In genomic region chr15:90876046-90876445, GRCh38 we compare ENCODE assay signal across 28 cellular contexts. TPM values are rescaled to one million over a fixed set of nuclear protein-coding genes. Genes with fewer than 3 reads are reported as not detected.
DNase-seq lines count a peak whose midpoint lies in the region; ATAC-seq, FAIRE-seq and TF ChIP-seq lines count a peak whose summit lies in the region.
"Had no signal": no experiment of that assay in that cellular context is flagged by ENCODE, and none has a peak within 500 bp of the region (broad histone marks: within the 10 kb centered on the region; RNA-seq: fewer than 3 reads in every experiment).

No MANE protein-coding gene starts in this region.

- peaks cover 59% of the 10 kb centered on the region for H3K36me3 ChIP-seq in right atrium auricular region
- peaks cover 7 to 43% of the 10 kb centered on the region in 2 experiments; a peak in 4 of 5 replicates for H3K36me3 ChIP-seq in HepG2 (replicated peaks in 1 of 2; ENCODE audit: control insufficient read depth in 1 of 2, insufficient read depth in 2 of 2, low read length in 2 of 2)
- H3K36me3 ChIP-seq in subcutaneous abdominal adipose tissue (ENCODE audit: control insufficient read depth in 5 of 5, insufficient read depth in 5 of 5, low read length in 5 of 5), result peaks cover 0 to 59% (median 57%) of the 10 kb centered on the region in 5 donors

- no peaks in the 10 kb centered on the region for H3K27me3 ChIP-seq in right atrium auricular region
- H3K27me3 ChIP-seq in HepG2 (ENCODE audit: control insufficient read depth in 1 of 2, insufficient read depth in 2 of 2, low read length in 2 of 2), result no peaks in the 10 kb centered on the region; a peak in 2 of 5 replicates
- no peaks in the 10 kb centered on the region for H3K27me3 ChIP-seq in subcutaneous abdominal adipose tissue (ENCODE audit: control insufficient read depth in 5 of 5, insufficient read depth in 4 of 5, low read length in 5 of 5)
- H3K27me3 ChIP-seq: BLaER1, cardiac muscle cell, transverse colon had no signal

- H3K79me2 ChIP-seq in HepG2 (ENCODE audit: insufficient read depth, low read length), result peaks cover 10% of the 10 kb centered on the region
- H3K79me2 ChIP-seq: parathyroid adenoma had no signal

- DNase-seq in Right ventricle myocardium inferior (ENCODE audit: missing footprints) (peak; percentile 34), right atrium auricular region (ENCODE audit: low spot score) (no peak), HepG2 (ENCODE audit: low spot score) (no peak), NOMO-1 treated with dmso at 0.1 percent for 144 hours (lab: John Stamatoyannopoulos, UW; ENCODE audit: unreplicated experiment) (no peak)
- DNase-seq in activated CD8-positive, alpha-beta T cell treated with anti-CD3 and anti-CD28 coated beads, Interleukin-2, amount 10 ng/mL, durations not matched to agents 7 days and 5 days, result no peak
- DNase-seq: activated CD4-positive, CD25-positive, alpha-beta regulatory T cell treated with anti-CD3 and anti-CD28 coated beads, Interleukin-2, amount 50 U/mL, for 72 hours; activated naive CD8-positive, alpha-beta T cell treated with anti-CD3 and anti-CD28 coated beads, Interleukin-2, amount 10 ng/mL, durations not matched to agents 7 days and 5 days; cortex of kidney; DMS153; endodermal cell; KBM-7; NCI-H1105; NCI-H187; NCI-H446 treated with DMSO at 0.1 percent for 48 hours; NCI-H82; small intestine; transverse colon had no signal

- no TSS peak for BruUV-seq in HepG2 (replicated peaks; lab: Mats Ljungman, UMichigan)

- 99% methylated on average over 14 of the region's 20 CpGs for WGBS in HepG2 (ENCODE audit: low lambda C conversion rate)

- no peaks in the 10 kb centered on the region for H3K27me3 Mint-ChIP-seq in activated CD8-positive, alpha-beta T cell treated with anti-CD3 and anti-CD28 coated beads, Interleukin-2, amount 10 ng/mL, durations not matched to agents 7 days and 5 days (ENCODE audit: low read depth)
- H3K27me3 Mint-ChIP-seq: activated naive CD8-positive, alpha-beta T cell treated with anti-CD3 and anti-CD28 coated beads, Interleukin-2, amount 10 ng/mL, durations not matched to agents 7 days and 5 days had no signal

- POLR2A ChIA-PET in activated CD8-positive, alpha-beta T cell treated with anti-CD3 and anti-CD28 coated beads, Interleukin-2, amount 10 ng/mL, durations not matched to agents 7 days and 5 days (lab: Charles Lee), result interaction anchor here (1.0 kb wide), 1 partner anchor 38 kb away, joined by 4 read pairs; no protein-coding TSS in a partner anchor
- POLR2A ChIA-PET in HepG2 (lab: Yijun Ruan, JAX), result no interaction called here

- H3K9ac ChIP-seq in HepG2 (ENCODE audit: insufficient read depth, low read depth, low read length), result no peak overlapping the region
- no peak overlapping the region for H3K9ac ChIP-seq in subcutaneous abdominal adipose tissue (ENCODE audit: low read length in 5 of 5)
- H3K9ac ChIP-seq: BLaER1, parathyroid adenoma had no signal

- H3K4me3 Mint-ChIP-seq in activated CD8-positive, alpha-beta T cell treated with anti-CD3 and anti-CD28 coated beads, Interleukin-2, amount 10 ng/mL, durations not matched to agents 7 days and 5 days, result no peak overlapping the region
- H3K4me3 Mint-ChIP-seq: activated naive CD8-positive, alpha-beta T cell treated with anti-CD3 and anti-CD28 coated beads, Interleukin-2, amount 10 ng/mL, durations not matched to agents 7 days and 5 days; endodermal cell had no signal

- H3K36me3 Mint-ChIP-seq in activated CD8-positive, alpha-beta T cell treated with anti-CD3 and anti-CD28 coated beads, Interleukin-2, amount 10 ng/mL, durations not matched to agents 7 days and 5 days (ENCODE audit: low read depth), result peaks cover 64% of the 10 kb centered on the region

- H3K27ac Mint-ChIP-seq in activated CD8-positive, alpha-beta T cell treated with anti-CD3 and anti-CD28 coated beads, Interleukin-2, amount 10 ng/mL, durations not matched to agents 7 days and 5 days, result peak overlapping the region; percentile 75
- H3K27ac Mint-ChIP-seq: activated naive CD8-positive, alpha-beta T cell treated with anti-CD3 and anti-CD28 coated beads, Interleukin-2, amount 10 ng/mL, durations not matched to agents 7 days and 5 days; endodermal cell had no signal

- H3K27ac ChIP-seq in right atrium auricular region (no peak overlapping the region), HepG2 (ENCODE audit: extremely low read length, insufficient read depth, low read length) (no peak overlapping the region), subcutaneous abdominal adipose tissue (ENCODE audit: low read depth, low read length) (peak overlapping the region; percentile 23)
- H3K27ac ChIP-seq: BLaER1, cardiac muscle cell, parathyroid adenoma, transverse colon had no signal

- FAIRE-seq in HepG2 (lab: Jason Lieb, UNC), result no peak
- FAIRE-seq: astrocyte, GM18507, H1, HTR-8/SVneo, small intestine had no signal

- H4K20me1 ChIP-seq in HepG2 (ENCODE audit: insufficient read depth, low read length), result peaks cover 25% of the 10 kb centered on the region; the same call in 1 of the 2 replicates

- no peak overlapping the region for H3K4me2 ChIP-seq in HepG2 (ENCODE audit: low read depth, low read length)
- H3K4me2 ChIP-seq: BLaER1 had no signal

- H3K4me1 Mint-ChIP-seq in activated CD8-positive, alpha-beta T cell treated with anti-CD3 and anti-CD28 coated beads, Interleukin-2, amount 10 ng/mL, durations not matched to agents 7 days and 5 days (ENCODE audit: low read depth), result peaks cover 51% of the 10 kb centered on the region

- in situ Hi-C loops in HepG2 (cut with HindIII; ENCODE audit: extremely low pct_ligation_motif_present, low pct_unique_long_range_greater_than_20kb), result no loop called here

- H3K9me3 Mint-ChIP-seq in activated CD8-positive, alpha-beta T cell treated with anti-CD3 and anti-CD28 coated beads, Interleukin-2, amount 10 ng/mL, durations not matched to agents 7 days and 5 days (ENCODE audit: insufficient read depth), result no peaks in the 10 kb centered on the region
- H3K9me3 Mint-ChIP-seq: activated naive CD8-positive, alpha-beta T cell treated with anti-CD3 and anti-CD28 coated beads, Interleukin-2, amount 10 ng/mL, durations not matched to agents 7 days and 5 days; endodermal cell had no signal

- H2AFZ ChIP-seq in HepG2 (ENCODE audit: low read length), result no peak overlapping the region
- H2AFZ ChIP-seq: parathyroid adenoma had no signal

- H3K4me3 ChIP-seq in right atrium auricular region (no peak overlapping the region), HepG2 (replicated peaks in 1 of 3; ENCODE audit: insufficient read depth in 1 of 3, low read depth in 2 of 3, low read length in 3 of 3) (no peak overlapping the region), subcutaneous abdominal adipose tissue (ENCODE audit: low read depth in 1 of 5, low read length in 5 of 5) (no peak overlapping the region)
- H3K4me3 ChIP-seq: BLaER1, cardiac muscle cell, transverse colon had no signal

- no peak for TF ChIP-seq CTCF in right atrium auricular region (IDR thresholded peaks at IDR 0.05)
- no peak for TF ChIP-seq CTCF in HepG2 (CRISPR knock-in tag; IDR thresholded peaks at IDR 0.05)

- ATAC-seq in Right ventricle myocardium inferior (no peak), HepG2 (no peak), HG02970 (IDR thresholded peaks at IDR 0.05; ENCODE audit: low FRiP score, unreplicated experiment) (no peak)
- ATAC-seq in activated CD8-positive, alpha-beta T cell treated with anti-CD3 and anti-CD28 coated beads, Interleukin-2, amount 10 ng/mL, durations not matched to agents 7 days and 5 days, result no peak

- TF ChIP-seq RAD21 in HepG2 (CRISPR knock-in tag; IDR thresholded peaks at IDR 0.05), result no peak

- intact Hi-C loops in Right ventricle myocardium inferior (cut with DNase I) (no loop called here), HepG2 (cut with micrococcal nuclease; ENCODE audit: unreplicated experiment) (no loop called here)

- no peaks in the 10 kb centered on the region for H3K9me3 ChIP-seq in right atrium auricular region
- H3K9me3 ChIP-seq in HepG2 (ENCODE audit: low read length), result no peaks in the 10 kb centered on the region
- H3K9me3 ChIP-seq in subcutaneous abdominal adipose tissue (ENCODE audit: control insufficient read depth in 5 of 5, low read length in 5 of 5), result no peaks in the 10 kb centered on the region
- H3K9me3 ChIP-seq: BLaER1, transverse colon had no signal

- TF ChIP-seq POLR2A in HepG2 (IDR thresholded peaks at IDR 0.05; ENCODE audit: insufficient read depth in 1 of 2, low read depth in 2 of 2, low read length in 2 of 2), result no peak

- TF ChIP-seq EP300 in HepG2 (IDR thresholded peaks at IDR 0.05; ENCODE audit: low read depth in 2 of 2, low read length in 2 of 2), result no peak
- no peak for TF ChIP-seq EP300 in HepG2 (CRISPR knock-in tag; IDR thresholded peaks at IDR 0.05; ENCODE audit: borderline replicate concordance)

- CTCF ChIA-PET in activated CD8-positive, alpha-beta T cell treated with anti-CD3 and anti-CD28 coated beads, Interleukin-2, amount 10 ng/mL, durations not matched to agents 7 days and 5 days (lab: Charles Lee), result no interaction called here
- CTCF ChIA-PET in HepG2 (lab: Yijun Ruan, JAX; ENCODE audit: low intra/inter-chr PET ratio, low total read pairs), result no interaction called here

- H3K4me1 ChIP-seq in right atrium auricular region (peaks cover 0 to 25% of the 10 kb centered on the region in 2 donors), HepG2 (ENCODE audit: insufficient read depth, low read length) (peaks cover 35% of the 10 kb centered on the region), subcutaneous abdominal adipose tissue (ENCODE audit: control insufficient read depth in 5 of 5, insufficient read depth in 5 of 5, low read length in 5 of 5) (peaks cover 3 to 25% (median 24%) of the 10 kb centered on the region in 5 donors)

RNA-seq across cellular contexts. Expression of gene FURIN, which starts 7.7 kb away (rescaled TPM):
- total RNA-seq in Right ventricle myocardium inferior (51.2 TPM), right atrium auricular region (10 to 100 TPM; 57.1 to 82.8 TPM), HepG2 (2016; rRNA removed; fragmentation: Illumina TruSeq; extraction: Trizol) (13.9 and 17.4 TPM in 2 replicates)
- 10 to 100 TPM; 86.0 to 86.5 TPM for total RNA-seq in activated CD8-positive, alpha-beta T cell treated with anti-CD3 and anti-CD28 coated beads, Interleukin-2, amount 10 ng/mL, durations not matched to agents 7 days and 5 days
- 4.7 and 4.8 TPM in 2 replicates for total RNA-seq in HepG2 (2016; cell fraction: cytosol; rRNA removed; fragmentation: Illumina TruSeq; extraction: Trizol; ENCODE audit: low read depth)
- total RNA-seq in HepG2 (2016; cell fraction: insoluble cytoplasmic fraction; rRNA removed; fragmentation: Illumina TruSeq; extraction: Trizol), result 10.1 and 18.5 TPM in 2 replicates
- 20.5 and 21.4 TPM in 2 replicates for total RNA-seq in HepG2 (2016; cell fraction: membrane; rRNA removed; fragmentation: Illumina TruSeq; extraction: Trizol)
- total RNA-seq in HepG2 (2016; cell fraction: nucleus; rRNA removed; fragmentation: Illumina TruSeq; extraction: Trizol), result 17.5 and 19.5 TPM in 2 replicates
- 15.2 and 17.3 TPM in 2 replicates for polyA plus RNA-seq in HepG2 (2011; rRNA removed)
- 12.0 and 18.4 TPM in 2 replicates for polyA plus RNA-seq in HepG2 (2011; cell fraction: cytosol; rRNA removed)
- 17.2 and 23.0 TPM in 2 replicates for polyA plus RNA-seq in HepG2 (2011; cell fraction: nucleus; rRNA removed)
- 4.4 and 15.3 TPM in 2 replicates for polyA plus RNA-seq in HepG2 (2012)
- 6.3 and 6.4 TPM in 2 replicates for polyA plus RNA-seq in HepG2 (2016; cell fraction: cytosol; fragmentation: Illumina TruSeq; extraction: Trizol; ENCODE audit: low read depth)
- 14.6 and 21.4 TPM in 2 replicates for polyA plus RNA-seq in HepG2 (2016; cell fraction: insoluble cytoplasmic fraction; fragmentation: Illumina TruSeq; extraction: Trizol; ENCODE audit: low read depth)
- 19.0 and 20.4 TPM in 2 replicates for polyA plus RNA-seq in HepG2 (2016; cell fraction: membrane; fragmentation: Illumina TruSeq; extraction: Trizol; ENCODE audit: low read depth)
- 32.9 and 35.2 TPM in 2 replicates for polyA plus RNA-seq in HepG2 (2016; cell fraction: nucleus; fragmentation: Illumina TruSeq; extraction: Trizol; ENCODE audit: insufficient read depth, low read depth)
- 33.9 and 45.0 TPM in 2 replicates for polyA minus RNA-seq in HepG2 (2011; rRNA and poly(A)+ RNA removed; ENCODE audit: low replicate concordance)
- 15.8 and 17.1 TPM in 2 replicates for polyA minus RNA-seq in HepG2 (2011; cell fraction: cytosol; rRNA and poly(A)+ RNA removed)
- polyA minus RNA-seq in HepG2 (2011; cell fraction: nucleus; rRNA and poly(A)+ RNA removed), result 6.1 and 8.6 TPM in 2 replicates

RNA-seq across cellular contexts. Expression of gene FES, which starts 8.3 kb away (rescaled TPM):
- total RNA-seq in Right ventricle myocardium inferior (19.3 TPM), right atrium auricular region (10 to 100 TPM in 1 of 2 donors, 1 to 10 TPM in 1; 9.3 to 14.9 TPM), HepG2 (2016; rRNA removed; fragmentation: Illumina TruSeq; extraction: Trizol) (8.5 and 9.5 TPM in 2 replicates)
- 10 to 100 TPM; 10.5 to 11.1 TPM for total RNA-seq in activated CD8-positive, alpha-beta T cell treated with anti-CD3 and anti-CD28 coated beads, Interleukin-2, amount 10 ng/mL, durations not matched to agents 7 days and 5 days
- 3.0 and 3.5 TPM in 2 replicates for total RNA-seq in HepG2 (2016; cell fraction: cytosol; rRNA removed; fragmentation: Illumina TruSeq; extraction: Trizol; ENCODE audit: low read depth)
- 9.6 TPM in 2 replicates for total RNA-seq in HepG2 (2016; cell fraction: insoluble cytoplasmic fraction; rRNA removed; fragmentation: Illumina TruSeq; extraction: Trizol)
- total RNA-seq in HepG2 (2016; cell fraction: membrane; rRNA removed; fragmentation: Illumina TruSeq; extraction: Trizol), result 3.8 and 4.7 TPM in 2 replicates
- total RNA-seq in HepG2 (2016; cell fraction: nucleus; rRNA removed; fragmentation: Illumina TruSeq; extraction: Trizol), result 5.2 and 5.4 TPM in 2 replicates
- polyA plus RNA-seq in HepG2 (2011; rRNA removed), result 4.0 and 4.3 TPM in 2 replicates
- polyA plus RNA-seq in HepG2 (2011; cell fraction: cytosol; rRNA removed), result 2.8 and 5.7 TPM in 2 replicates
- polyA plus RNA-seq in HepG2 (2011; cell fraction: nucleus; rRNA removed), result 13.7 and 22.6 TPM in 2 replicates
- 1.3 and 1.7 TPM in 2 replicates for polyA plus RNA-seq in HepG2 (2012)
- 3.0 TPM in 2 replicates for polyA plus RNA-seq in HepG2 (2016; cell fraction: cytosol; fragmentation: Illumina TruSeq; extraction: Trizol; ENCODE audit: low read depth)
- 6.1 and 6.9 TPM in 2 replicates for polyA plus RNA-seq in HepG2 (2016; cell fraction: insoluble cytoplasmic fraction; fragmentation: Illumina TruSeq; extraction: Trizol; ENCODE audit: low read depth)
- 2.4 TPM in 2 replicates for polyA plus RNA-seq in HepG2 (2016; cell fraction: membrane; fragmentation: Illumina TruSeq; extraction: Trizol; ENCODE audit: low read depth)
- polyA plus RNA-seq in HepG2 (2016; cell fraction: nucleus; fragmentation: Illumina TruSeq; extraction: Trizol; ENCODE audit: insufficient read depth, low read depth), result 8.5 and 10.3 TPM in 2 replicates
- 0.37 and 5.3 TPM in 2 replicates for polyA minus RNA-seq in HepG2 (2011; rRNA and poly(A)+ RNA removed; ENCODE audit: low replicate concordance)
- 1.7 and 1.8 TPM in 2 replicates for polyA minus RNA-seq in HepG2 (2011; cell fraction: cytosol; rRNA and poly(A)+ RNA removed)
- polyA minus RNA-seq in HepG2 (2011; cell fraction: nucleus; rRNA and poly(A)+ RNA removed), result 5.1 and 6.2 TPM in 2 replicates
- total RNA-seq: M059J had no signal
- polyA plus RNA-seq: neural cell had no signal

RNA-seq across cellular contexts. Expression of gene MAN2A2, which starts 27.1 kb away (rescaled TPM):
- 133 TPM for total RNA-seq in Right ventricle myocardium inferior
- 10 to 100 TPM; 41.7 to 42.3 TPM for total RNA-seq in right atrium auricular region
- total RNA-seq in activated CD8-positive, alpha-beta T cell treated with anti-CD3 and anti-CD28 coated beads, Interleukin-2, amount 10 ng/mL, durations not matched to agents 7 days and 5 days, result 10 to 100 TPM; 82.7 to 97.7 TPM
- total RNA-seq in HepG2 (2016; rRNA removed; fragmentation: Illumina TruSeq; extraction: Trizol), result 6.7 and 17.5 TPM in 2 replicates
- 8.9 and 9.3 TPM in 2 replicates for total RNA-seq in HepG2 (2016; cell fraction: cytosol; rRNA removed; fragmentation: Illumina TruSeq; extraction: Trizol; ENCODE audit: low read depth)
- total RNA-seq in HepG2 (2016; cell fraction: insoluble cytoplasmic fraction; rRNA removed; fragmentation: Illumina TruSeq; extraction: Trizol), result 5.6 and 21.4 TPM in 2 replicates
- 9.6 and 10.0 TPM in 2 replicates for total RNA-seq in HepG2 (2016; cell fraction: membrane; rRNA removed; fragmentation: Illumina TruSeq; extraction: Trizol)
- 31.3 and 36.5 TPM in 2 replicates for total RNA-seq in HepG2 (2016; cell fraction: nucleus; rRNA removed; fragmentation: Illumina TruSeq; extraction: Trizol)
- polyA plus RNA-seq in HepG2 (2011; rRNA removed), result 43.8 and 51.5 TPM in 2 replicates
- polyA plus RNA-seq in HepG2 (2011; cell fraction: cytosol; rRNA removed), result 18.4 and 29.4 TPM in 2 replicates
- 296 and 398 TPM in 2 replicates for polyA plus RNA-seq in HepG2 (2011; cell fraction: nucleus; rRNA removed)
- polyA plus RNA-seq in HepG2 (2012), result 13.2 and 18.7 TPM in 2 replicates
- 1.5 and 2.3 TPM in 2 replicates for polyA plus RNA-seq in HepG2 (2016; cell fraction: cytosol; fragmentation: Illumina TruSeq; extraction: Trizol; ENCODE audit: low read depth)
- polyA plus RNA-seq in HepG2 (2016; cell fraction: insoluble cytoplasmic fraction; fragmentation: Illumina TruSeq; extraction: Trizol; ENCODE audit: low read depth), result 7.9 and 9.3 TPM in 2 replicates
- 5.8 and 8.8 TPM in 2 replicates for polyA plus RNA-seq in HepG2 (2016; cell fraction: membrane; fragmentation: Illumina TruSeq; extraction: Trizol; ENCODE audit: low read depth)
- polyA plus RNA-seq in HepG2 (2016; cell fraction: nucleus; fragmentation: Illumina TruSeq; extraction: Trizol; ENCODE audit: insufficient read depth, low read depth), result 117 and 126 TPM in 2 replicates
- 46.3 and 58.9 TPM in 2 replicates for polyA minus RNA-seq in HepG2 (2011; rRNA and poly(A)+ RNA removed; ENCODE audit: low replicate concordance)
- polyA minus RNA-seq in HepG2 (2011; cell fraction: cytosol; rRNA and poly(A)+ RNA removed), result 16.2 and 16.4 TPM in 2 replicates
- polyA minus RNA-seq in HepG2 (2011; cell fraction: nucleus; rRNA and poly(A)+ RNA removed), result 38.2 and 38.5 TPM in 2 replicates

RNA-seq across cellular contexts. Expression of gene HDDC3, which starts 56.3 kb away (rescaled TPM):
- total RNA-seq in Right ventricle myocardium inferior (18.9 TPM), right atrium auricular region (10 to 100 TPM; 14.9 to 17.9 TPM), HepG2 (2016; rRNA removed; fragmentation: Illumina TruSeq; extraction: Trizol) (28.3 and 30.0 TPM in 2 replicates)
- 10 to 100 TPM; 23.8 to 26.9 TPM for total RNA-seq in activated CD8-positive, alpha-beta T cell treated with anti-CD3 and anti-CD28 coated beads, Interleukin-2, amount 10 ng/mL, durations not matched to agents 7 days and 5 days
- 9.5 and 9.9 TPM in 2 replicates for total RNA-seq in HepG2 (2016; cell fraction: cytosol; rRNA removed; fragmentation: Illumina TruSeq; extraction: Trizol; ENCODE audit: low read depth)
- total RNA-seq in HepG2 (2016; cell fraction: insoluble cytoplasmic fraction; rRNA removed; fragmentation: Illumina TruSeq; extraction: Trizol), result 29.5 and 31.1 TPM in 2 replicates
- 19.0 and 21.4 TPM in 2 replicates for total RNA-seq in HepG2 (2016; cell fraction: membrane; rRNA removed; fragmentation: Illumina TruSeq; extraction: Trizol)
- 14.9 and 16.3 TPM in 2 replicates for total RNA-seq in HepG2 (2016; cell fraction: nucleus; rRNA removed; fragmentation: Illumina TruSeq; extraction: Trizol)
- 18.7 and 21.7 TPM in 2 replicates for polyA plus RNA-seq in HepG2 (2011; rRNA removed)
- 21.7 and 23.0 TPM in 2 replicates for polyA plus RNA-seq in HepG2 (2011; cell fraction: cytosol; rRNA removed)
- polyA plus RNA-seq in HepG2 (2011; cell fraction: nucleus; rRNA removed), result 18.2 and 23.4 TPM in 2 replicates
- 12.4 and 14.3 TPM in 2 replicates for polyA plus RNA-seq in HepG2 (2012)
- 15.3 and 16.8 TPM in 2 replicates for polyA plus RNA-seq in HepG2 (2016; cell fraction: cytosol; fragmentation: Illumina TruSeq; extraction: Trizol; ENCODE audit: low read depth)
- polyA plus RNA-seq in HepG2 (2016; cell fraction: insoluble cytoplasmic fraction; fragmentation: Illumina TruSeq; extraction: Trizol; ENCODE audit: low read depth), result 32.6 and 35.8 TPM in 2 replicates
- 20.1 and 22.5 TPM in 2 replicates for polyA plus RNA-seq in HepG2 (2016; cell fraction: membrane; fragmentation: Illumina TruSeq; extraction: Trizol; ENCODE audit: low read depth)
- polyA plus RNA-seq in HepG2 (2016; cell fraction: nucleus; fragmentation: Illumina TruSeq; extraction: Trizol; ENCODE audit: insufficient read depth, low read depth), result 23.2 and 27.0 TPM in 2 replicates
- polyA minus RNA-seq in HepG2 (2011; rRNA and poly(A)+ RNA removed; ENCODE audit: low replicate concordance), result 12.2 and 28.5 TPM in 2 replicates
- 8.2 and 8.6 TPM in 2 replicates for polyA minus RNA-seq in HepG2 (2011; cell fraction: cytosol; rRNA and poly(A)+ RNA removed)
- 13.3 and 14.7 TPM in 2 replicates for polyA minus RNA-seq in HepG2 (2011; cell fraction: nucleus; rRNA and poly(A)+ RNA removed)

RNA-seq across cellular contexts. Expression of gene UNC45A, which starts 59.0 kb away (rescaled TPM):
- total RNA-seq in Right ventricle myocardium inferior (25.8 TPM), right atrium auricular region (10 to 100 TPM; 17.4 to 19.0 TPM), HepG2 (2016; rRNA removed; fragmentation: Illumina TruSeq; extraction: Trizol) (39.2 and 39.7 TPM in 2 replicates)
- 10 to 100 TPM; 74.6 to 81.4 TPM for total RNA-seq in activated CD8-positive, alpha-beta T cell treated with anti-CD3 and anti-CD28 coated beads, Interleukin-2, amount 10 ng/mL, durations not matched to agents 7 days and 5 days
- 7.4 and 8.3 TPM in 2 replicates for total RNA-seq in HepG2 (2016; cell fraction: cytosol; rRNA removed; fragmentation: Illumina TruSeq; extraction: Trizol; ENCODE audit: low read depth)
- total RNA-seq in HepG2 (2016; cell fraction: insoluble cytoplasmic fraction; rRNA removed; fragmentation: Illumina TruSeq; extraction: Trizol), result 37.2 and 42.0 TPM in 2 replicates
- 10.7 and 11.5 TPM in 2 replicates for total RNA-seq in HepG2 (2016; cell fraction: membrane; rRNA removed; fragmentation: Illumina TruSeq; extraction: Trizol)
- total RNA-seq in HepG2 (2016; cell fraction: nucleus; rRNA removed; fragmentation: Illumina TruSeq; extraction: Trizol), result 29.9 and 30.4 TPM in 2 replicates
- 33.8 and 39.6 TPM in 2 replicates for polyA plus RNA-seq in HepG2 (2011; rRNA removed)
- polyA plus RNA-seq in HepG2 (2011; cell fraction: cytosol; rRNA removed), result 28.5 and 36.4 TPM in 2 replicates
- 128 and 143 TPM in 2 replicates for polyA plus RNA-seq in HepG2 (2011; cell fraction: nucleus; rRNA removed)
- polyA plus RNA-seq in HepG2 (2012), result 23.6 and 29.6 TPM in 2 replicates
- polyA plus RNA-seq in HepG2 (2016; cell fraction: cytosol; fragmentation: Illumina TruSeq; extraction: Trizol; ENCODE audit: low read depth), result 3.2 and 3.8 TPM in 2 replicates
- 31.6 and 37.2 TPM in 2 replicates for polyA plus RNA-seq in HepG2 (2016; cell fraction: insoluble cytoplasmic fraction; fragmentation: Illumina TruSeq; extraction: Trizol; ENCODE audit: low read depth)
- 6.4 and 8.0 TPM in 2 replicates for polyA plus RNA-seq in HepG2 (2016; cell fraction: membrane; fragmentation: Illumina TruSeq; extraction: Trizol; ENCODE audit: low read depth)
- polyA plus RNA-seq in HepG2 (2016; cell fraction: nucleus; fragmentation: Illumina TruSeq; extraction: Trizol; ENCODE audit: insufficient read depth, low read depth), result 52.0 and 53.3 TPM in 2 replicates
- 77.7 and 119 TPM in 2 replicates for polyA minus RNA-seq in HepG2 (2011; rRNA and poly(A)+ RNA removed; ENCODE audit: low replicate concordance)
- 23.5 and 25.8 TPM in 2 replicates for polyA minus RNA-seq in HepG2 (2011; cell fraction: cytosol; rRNA and poly(A)+ RNA removed)
- 37.1 and 48.0 TPM in 2 replicates for polyA minus RNA-seq in HepG2 (2011; cell fraction: nucleus; rRNA and poly(A)+ RNA removed)
